Comparison of ENCODE assay signal across 17 cellular contexts in the genomic region with DNA sequence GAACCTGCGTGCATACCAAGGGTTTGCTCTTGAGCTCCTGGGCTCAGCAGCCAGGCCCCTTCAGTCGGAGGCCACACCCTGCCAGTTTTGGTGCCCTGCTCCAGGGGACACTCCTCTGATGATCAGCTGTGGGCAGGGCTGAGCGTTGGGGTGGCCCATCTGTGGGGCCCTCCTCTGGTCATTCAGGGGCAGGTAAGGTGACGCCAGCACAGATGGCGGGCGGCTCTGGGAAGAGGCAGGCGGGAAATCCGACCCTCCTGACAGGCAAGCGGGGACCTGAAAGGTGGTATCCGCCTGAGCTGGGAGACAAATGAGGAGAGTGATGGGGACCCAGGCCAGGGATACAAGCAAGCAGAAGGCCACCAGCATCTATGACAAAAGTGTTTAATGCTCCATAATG. TPM values are rescaled to one million over a fixed set of nuclear protein-coding genes. Genes with fewer than 3 reads are reported as not detected.
"Had no signal": no experiment of that assay in that cellular context is flagged by ENCODE, and none has a peak within 500 bp of the region (broad histone marks: within the 10 kb centered on the region; RNA-seq: fewer than 3 reads in every experiment).

No MANE protein-coding gene starts in this region.

- H3K4me3 Mint-ChIP-seq: activated CD4-positive, alpha-beta memory T cell treated with anti-CD3 and anti-CD28 coated beads, Interleukin-2, amount 10 ng/mL, durations not matched to agents 7 days and 5 days; T-helper 1 cell treated with Interleukin-12 subunit alpha and Interleukin-12 subunit beta and Interleukin-4 antibody, amounts not matched to agents 30 μg/mL and 1 μg/mL, for 36 hours had no signal

- H3K9me3 ChIP-seq: left lung, right atrium auricular region, suprapubic skin had no signal

- H3K4me3 ChIP-seq: left lung, right atrium auricular region, skin epidermis, suprapubic skin had no signal

- ATAC-seq: left lung; stimulated activated naive CD8-positive, alpha-beta T cell treated with anti-CD3 and anti-CD28 coated beads, Interleukin-15, Interleukin-2, amounts not matched to agents 100 U/mL and 50 U/mL, for 24 hours had no signal

- H3K27ac ChIP-seq: left lung, right atrium auricular region, skin epidermis, suprapubic skin had no signal

- H3K27me3 Mint-ChIP-seq: progenitor cell of endocrine pancreas had no signal

- H3K36me3 ChIP-seq: right atrium auricular region had no signal

- H3K36me3 Mint-ChIP-seq: naive B cell had no signal

- H3K27ac Mint-ChIP-seq: activated CD4-positive, alpha-beta memory T cell treated with anti-CD3 and anti-CD28 coated beads, Interleukin-2, amount 10 ng/mL, durations not matched to agents 7 days and 5 days; T-helper 1 cell treated with Interleukin-12 subunit alpha and Interleukin-12 subunit beta and Interleukin-4 antibody, amounts not matched to agents 30 μg/mL and 1 μg/mL, for 36 hours had no signal

- H3K27me3 ChIP-seq: left lung, right atrium auricular region had no signal

- DNase-seq: activated CD4-positive, alpha-beta memory T cell treated with anti-CD3 and anti-CD28 coated beads, Interleukin-2, amount 10 ng/mL, durations not matched to agents 7 days and 5 days; activated CD4-positive, alpha-beta T cell treated with anti-CD3 and anti-CD28 coated beads for 4 hours; activated gamma-delta T cell; activated T-cell treated with anti-CD3 and anti-CD28 coated beads, Interleukin-2, amount 50 U/mL, for 48 hours; hippocampal formation; left lung; naive B cell; stimulated activated CD4-positive, alpha-beta T cell treated with anti-CD3 and anti-CD28 coated beads, Interleukin-15, amount 100 ng/mL, for 24 hours; stimulated activated CD4-positive, alpha-beta T cell treated with anti-CD3 and anti-CD28 coated beads, Interleukin-4, amount 100 ng/mL, for 1 hour; stimulated activated naive CD8-positive, alpha-beta T cell treated with anti-CD3 and anti-CD28 coated beads, Interleukin-15, Interleukin-2, amounts not matched to agents 100 U/mL and 50 U/mL, for 24 hours; trophoblast cell had no signal

- H3K9me3 Mint-ChIP-seq: activated CD4-positive, alpha-beta memory T cell treated with anti-CD3 and anti-CD28 coated beads, Interleukin-2, amount 10 ng/mL, durations not matched to agents 7 days and 5 days; naive B cell; T-helper 1 cell treated with Interleukin-12 subunit alpha and Interleukin-12 subunit beta and Interleukin-4 antibody, amounts not matched to agents 30 μg/mL and 1 μg/mL, for 36 hours had no signal

RNA-seq across cellular contexts. Expression of a gene that starts 29.2 kb away (rescaled TPM):
- total RNA-seq: mononuclear cell had no signal
